ENCODE assay signal across 19 cellular contexts in genomic region chr2:212854766-212855165, GRCh38.
DNase-seq lines count a peak whose midpoint lies in the region; FAIRE-seq and TF ChIP-seq lines count a peak whose summit lies in the region.
"Had no signal": no experiment of that assay in that cellular context is flagged by ENCODE, and none has a peak within 500 bp of the region (broad histone marks: within the 10 kb centered on the region; RNA-seq: fewer than 3 reads in every experiment).

No MANE protein-coding gene starts in this region.

- H3K9ac ChIP-seq in keratinocyte (ENCODE audit: control insufficient read depth, extremely low read depth, insufficient read depth, low read length) (peak overlapping the region; percentile 2), Karpas-422 (ENCODE audit: low read length) (no peak overlapping the region)

- no peaks in the 10 kb centered on the region for H3K27me3 ChIP-seq in keratinocyte (ENCODE audit: control insufficient read depth, extremely low read depth, insufficient read depth, low read length)
- no peaks in the 10 kb centered on the region for H3K27me3 ChIP-seq in Karpas-422 (ENCODE audit: low read length)
- H3K27me3 ChIP-seq in spleen (replicated peaks in 1 of 7): no peaks in the 10 kb centered on the region

- no peaks in the 10 kb centered on the region for H3K9me2 ChIP-seq in Karpas-422 (replicated peaks; ENCODE audit: insufficient read depth, low read length)

- H3K4me2 ChIP-seq in keratinocyte (ENCODE audit: control insufficient read depth, extremely low read depth, insufficient read depth, low read depth, low read length): peak overlapping the region; percentile 12
- H3K4me2 ChIP-seq in Karpas-422 (ENCODE audit: low read depth, low read length, poor library complexity, severe bottlenecking): no peak overlapping the region

- H3K27ac ChIP-seq in keratinocyte (ENCODE audit: control insufficient read depth, insufficient read depth, low read length): peak overlapping the region; percentile 55
- no peak overlapping the region for H3K27ac ChIP-seq in Karpas-422 (ENCODE audit: low read length)
- no peak overlapping the region for H3K27ac ChIP-seq in spleen

- intact Hi-C loops in spleen (cut with DNase I; ENCODE audit: low total_unique reads): no loop called here

- peak; percentile 32 for FAIRE-seq in keratinocyte (lab: Jason Lieb, UNC)
- FAIRE-seq: G401.6, GM12892, H54 had no signal

- no peak overlapping the region for H3K4me3 ChIP-seq in epithelial cell of esophagus (ENCODE audit: low read length)
- H3K4me3 ChIP-seq in keratinocyte (ENCODE audit: control insufficient read depth in 2 of 3, extremely low read depth in 1 of 3, insufficient read depth in 2 of 3, low read depth in 1 of 3, low read length in 3 of 3): peak overlapping the region in 1 of 3 experiments; percentile 4
- no peak overlapping the region for H3K4me3 ChIP-seq in Karpas-422 (ENCODE audit: low read length)
- no peak overlapping the region for H3K4me3 ChIP-seq in spleen
- H3K4me3 ChIP-seq: HAP-1 had no signal

- no peaks in the 10 kb centered on the region for H4K20me1 ChIP-seq in keratinocyte (ENCODE audit: control insufficient read depth, extremely low read depth, insufficient read depth, low read length)
- H4K20me1 ChIP-seq in Karpas-422 (ENCODE audit: insufficient read depth, low read depth, low read length): no peaks in the 10 kb centered on the region

- H3K9me3 ChIP-seq in keratinocyte (ENCODE audit: control insufficient read depth, low read depth, low read length) (peaks cover 2% of the 10 kb centered on the region), Karpas-422 (ENCODE audit: low read length) (peaks cover 10% of the 10 kb centered on the region), spleen (peaks cover 0 to 6% (median under 1%) of the 10 kb centered on the region in 8 donors)
- H3K9me3 ChIP-seq: HAP-1 had no signal

- TF ChIP-seq POLR2A in spleen (IDR thresholded peaks at IDR 0.05): no peak

- H3K36me3 ChIP-seq in keratinocyte (ENCODE audit: control insufficient read depth in 2 of 2, extremely low read depth in 1 of 2, insufficient read depth in 2 of 2, low read length in 2 of 2): no peaks in the 10 kb centered on the region
- no peaks in the 10 kb centered on the region for H3K36me3 ChIP-seq in Karpas-422 (ENCODE audit: insufficient read depth, low read length)
- no peaks in the 10 kb centered on the region for H3K36me3 ChIP-seq in spleen
- H3K36me3 ChIP-seq: HAP-1 had no signal

- TF ChIP-seq CTCF in epithelial cell of esophagus (IDR thresholded peaks at IDR 0.05; ENCODE audit: insufficient read depth, low read depth, low read length, missing control alignments) (no peak), keratinocyte (optimal IDR thresholded peaks at IDR 0.05 in 1 of 3, IDR thresholded peaks at IDR 0.05 in 1 of 3, conservative IDR thresholded peaks at IDR 0.05 in 1 of 3; ENCODE audit: extremely low read depth in 1 of 3, insufficient read depth in 2 of 3, low read length in 3 of 3) (no peak), spleen (IDR thresholded peaks at IDR 0.05 in 8 of 11, conservative IDR thresholded peaks at IDR 0.05 in 3 of 11) (no peak)

- WGBS in spleen, 5 donors: 81 to 93% (median 83%) methylated on average over 4 of the region's 4 CpGs

- no peaks in the 10 kb centered on the region for H3K79me2 ChIP-seq in keratinocyte (ENCODE audit: control insufficient read depth, insufficient read depth, low read length)
- no peaks in the 10 kb centered on the region for H3K79me2 ChIP-seq in Karpas-422 (ENCODE audit: low read length)

- H2AFZ ChIP-seq in keratinocyte (ENCODE audit: control insufficient read depth, low read length): peak overlapping the region; percentile 67
- no peak overlapping the region for H2AFZ ChIP-seq in Karpas-422 (ENCODE audit: low read length)

- no peaks in the 10 kb centered on the region for H3K9me1 ChIP-seq in keratinocyte (ENCODE audit: control insufficient read depth, extremely low read depth, insufficient read depth, low read length)

- H3K4me1 ChIP-seq in keratinocyte (ENCODE audit: control insufficient read depth, extremely low read depth, insufficient read depth, low read length): peaks cover 33% of the 10 kb centered on the region
- H3K4me1 ChIP-seq in Karpas-422 (ENCODE audit: low read length): no peaks in the 10 kb centered on the region
- no peaks in the 10 kb centered on the region for H3K4me1 ChIP-seq in spleen
- H3K4me1 ChIP-seq: HAP-1 had no signal

- DNase-seq in M059J (ENCODE audit: low read depth) (peak; percentile 2), NCI-H226 (peak; percentile 54), epithelial cell of esophagus (ENCODE audit: low read depth) (peak; percentile 64), keratinocyte (ENCODE audit: low read depth, low spot score) (no peak), EL (no peak), HCEC 1CT (no peak), Karpas-422 (no peak), spleen (no peak)
- DNase-seq: C1 segment of cervical spinal cord; Calu3; CD4-positive, alpha-beta memory T cell; COR-L47; DMS53; DMS79 treated with DMSO at 0.1 percent for 48 hours; GOT3 had no signal

- dilution Hi-C loops in keratinocyte (cut with MboI; ENCODE audit: extremely low pct_ligation_motif_present, low sequenced_read_pairs): no loop called here

Comparison
In these comparisons a context has a peak if more than half of its experiments do, and no peak if none do; other contexts are left out.
1. DNase-seq: peak in M059J (single experiment), NCI-H226 (single experiment) and epithelial cell of esophagus (single experiment); none in keratinocyte (single experiment), EL (single experiment), HCEC 1CT (single experiment), Karpas-422 (single experiment) and spleen (single experiment).